Comparison of ENCODE assay signal across 23 cellular contexts in genomic region chr6:156474507-156475120, GRCh38.
DNase-seq lines count a peak whose midpoint lies in the region; ATAC-seq and TF ChIP-seq lines count a peak whose summit lies in the region.
"Had no signal": no experiment of that assay in that cellular context is flagged by ENCODE, and none has a peak within 500 bp of the region (broad histone marks: within the 10 kb centered on the region; RNA-seq: fewer than 3 reads in every experiment).

No MANE protein-coding gene starts in this region.

- no peaks in the 10 kb centered on the region for H3K4me1 ChIP-seq in uterus
- H3K4me1 ChIP-seq: heart left ventricle, sigmoid colon had no signal

- TF ChIP-seq CTCF in GM10248 (IDR thresholded peaks at IDR 0.05; ENCODE audit: control extremely low read depth, extremely low read depth, low read depth, missing control alignments) = no peak
- no peak for TF ChIP-seq CTCF in uterus (IDR thresholded peaks at IDR 0.05)

- DNase-seq in GM10248 (ENCODE audit: extremely low spot score) (peak; percentile 22), uterus (no peak), NOMO-1 treated with DMSO at 0.1 percent for 48 hours (lab: John Stamatoyannopoulos, UW; ENCODE audit: unreplicated experiment) (no peak), SK-N-DZ (ENCODE audit: low spot score) (no peak)
- DNase-seq: activated CD8-positive, alpha-beta memory T cell treated with anti-CD3 and anti-CD28 coated beads, Interleukin-2, amount 10 ng/mL, durations not matched to agents 7 days and 5 days; activated gamma-delta T cell; aorta; cerebellar nuclear complex; effector memory CD8-positive, alpha-beta T cell; heart left ventricle; MM.1S; NCI-H187 treated with DMSO at 0.1 percent for 48 hours; NCI-H524 treated with DMSO at 0.1 percent for 48 hours; ovary; Right ventricle myocardium superior; sigmoid colon; T-helper 17 cell had no signal

- H3K27me3 ChIP-seq in uterus = no peaks in the 10 kb centered on the region
- H3K27me3 ChIP-seq: heart left ventricle, ovary, sigmoid colon had no signal

- H3K27ac ChIP-seq in uterus = no peak overlapping the region
- H3K27ac ChIP-seq: heart left ventricle, ovary, sigmoid colon had no signal

- H3K4me3 ChIP-seq in uterus = no peak overlapping the region
- H3K4me3 ChIP-seq: heart left ventricle, lung, ovary, sigmoid colon had no signal

- no peaks in the 10 kb centered on the region for H3K9me3 ChIP-seq in uterus
- H3K9me3 ChIP-seq: ovary, sigmoid colon had no signal

- POLR2A ChIA-PET in GM10248 (lab: Yijun Ruan, JAX) = no interaction called here

- intact Hi-C loops in uterus (cut with DNase I; ENCODE audit: low total_unique reads) = no loop called here

- ATAC-seq in GM18858 (IDR thresholded peaks at IDR 0.05; ENCODE audit: unreplicated experiment) (peak; percentile 57), HG02610 (IDR thresholded peaks at IDR 0.05; ENCODE audit: unreplicated experiment) (peak; percentile 49), HG03342 (IDR thresholded peaks at IDR 0.05; ENCODE audit: unreplicated experiment) (peak; percentile 70), SK-N-SH treated with all-trans-retinoic acid at 6 μM for 48 hours (no peak)
- ATAC-seq: activated CD8-positive, alpha-beta memory T cell treated with anti-CD3 and anti-CD28 coated beads, Interleukin-2, amount 10 ng/mL, durations not matched to agents 7 days and 5 days; effector memory CD8-positive, alpha-beta T cell; heart left ventricle; T-helper 17 cell; WTC11 had no signal

- H3K36me3 ChIP-seq in uterus = no peaks in the 10 kb centered on the region
- H3K36me3 ChIP-seq: heart left ventricle, ovary, sigmoid colon had no signal

- CTCF ChIA-PET in GM10248 (lab: Yijun Ruan, JAX) = no interaction called here

- no peak for TF ChIP-seq POLR2A in uterus (IDR thresholded peaks at IDR 0.05)

TF ChIP-seq in SK-N-SH treated with all-trans-retinoic acid at 6 μM for 48 hours, 23 proteins besides CTCF, POLR2A, EP300 and RAD21:
- no peak for TF ChIP-seq SNAI2 (CRISPR knock-in tag; IDR thresholded peaks at IDR 0.05)
- no peak for TF ChIP-seq CSRNP3 (CRISPR knock-in tag; IDR thresholded peaks at IDR 0.05)
- TF ChIP-seq RARB (CRISPR knock-in tag; IDR thresholded peaks at IDR 0.05) = no peak
